Comparison of ENCODE assay signal across 20 cellular contexts in the genomic region with DNA sequence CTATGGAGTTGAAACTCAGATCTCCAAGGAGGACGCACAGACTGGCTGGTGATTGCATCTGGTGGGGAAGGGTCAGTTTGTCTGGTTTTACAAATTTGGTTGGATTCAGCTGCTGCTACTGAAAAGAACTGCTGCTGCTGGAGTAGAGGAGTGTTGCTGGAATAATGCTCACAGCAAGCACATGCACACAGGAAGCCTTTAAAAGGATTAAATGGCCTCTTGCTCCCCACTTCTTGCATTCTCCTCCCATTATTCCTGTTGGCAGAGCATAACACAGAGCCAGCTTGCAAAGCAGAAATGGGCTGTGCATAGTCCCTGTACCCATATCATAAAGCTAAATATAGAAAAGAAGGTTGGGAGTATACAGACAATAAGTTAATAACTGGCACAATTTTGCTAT. TPM values are rescaled to one million over a fixed set of nuclear protein-coding genes. Genes with fewer than 3 reads are reported as not detected.
"Had no signal": no experiment of that assay in that cellular context is flagged by ENCODE, and none has a peak within 500 bp of the region (broad histone marks: within the 10 kb centered on the region; RNA-seq: fewer than 3 reads in every experiment).

No MANE protein-coding gene starts in this region.

- H3K79me2 ChIP-seq: parathyroid adenoma had no signal

- H3K36me3 ChIP-seq: esophagus squamous epithelium, right lobe of liver, thoracic aorta, tibial nerve, upper lobe of left lung had no signal

- H3K4me3 ChIP-seq: esophagus squamous epithelium, lung, right lobe of liver, thoracic aorta, tibial nerve, upper lobe of left lung had no signal

- H2AFZ ChIP-seq: parathyroid adenoma had no signal

- H3K27ac ChIP-seq: esophagus squamous epithelium, parathyroid adenoma, right lobe of liver, thoracic aorta, tibial nerve, upper lobe of left lung had no signal

- FAIRE-seq: keratinocyte, small intestine, urothelium cell line had no signal

- H3K27me3 ChIP-seq: esophagus squamous epithelium, right lobe of liver, tibial nerve, upper lobe of left lung had no signal

- H3K9ac ChIP-seq: parathyroid adenoma had no signal

- H3K4me1 ChIP-seq: parathyroid adenoma, right lobe of liver, upper lobe of left lung had no signal

- ATAC-seq: effector memory CD8-positive, alpha-beta T cell; natural killer cell; right lobe of liver; stimulated activated naive B cell treated with anti-CD40 and anti-IgM and Interleukin-4, amounts not matched to agents 10 μg/mL and 1 μg/mL and 100 μg/mL, for 72 hours had no signal

- H3K9me3 ChIP-seq: esophagus squamous epithelium, right lobe of liver, thoracic aorta, tibial nerve, upper lobe of left lung had no signal

- DNase-seq: cortex of kidney; effector memory CD8-positive, alpha-beta T cell; erythroblast; esophagus squamous epithelium; foreskin melanocyte; head of caudate nucleus; natural killer cell; right lobe of liver; small intestine; stimulated activated CD4-positive, alpha-beta T cell treated with anti-CD3 and anti-CD28 coated beads, Interleukin-15, amount 100 ng/mL, for 24 hours; stimulated activated CD4-positive, alpha-beta T cell treated with anti-CD3 and anti-CD28 coated beads, Interleukin-2, amount 100 ng/mL, for 48 hours; stimulated activated naive B cell treated with anti-CD40 and anti-IgM and Interleukin-4, amounts not matched to agents 10 μg/mL and 1 μg/mL and 100 μg/mL, for 72 hours; upper lobe of left lung had no signal

RNA-seq across cellular contexts. Expression of a gene that starts 16.6 kb away (rescaled TPM):
- polyA plus RNA-seq: neural cell had no signal
